ENCODE assay signal across 8 cellular contexts in genomic region chr3:139343895-139344856, GRCh38. TPM values are rescaled to one million over a fixed set of nuclear protein-coding genes. Genes with fewer than 3 reads are reported as not detected.
DNase-seq lines count a peak whose midpoint lies in the region; ATAC-seq, FAIRE-seq and TF ChIP-seq lines count a peak whose summit lies in the region.

Gene MRPS22 (plus strand): TSS chr3:139344020. CDS start chr3:139344027, 7 bp downstream.

- peak; percentile 84 for TF ChIP-seq POLR2A in GM12892 (IDR thresholded peaks at IDR 0.05; ENCODE audit: low read depth, low read length)

- H3K36me3 Mint-ChIP-seq in progenitor cell of endocrine pancreas (ENCODE audit: insufficient read depth), result peaks cover 5% of the 10 kb centered on the region

- no peak within 1 kb of the TSS for H3K4me3 Mint-ChIP-seq in progenitor cell of endocrine pancreas (ENCODE audit: low read depth)

- H3K27ac ChIP-seq in left ventricle myocardium inferior (replicated peaks), result peak within 1 kb of the TSS; percentile 88

- peak; percentile 99 for ATAC-seq in HG02852 (IDR thresholded peaks at IDR 0.05; ENCODE audit: unreplicated experiment)

- H3K9me3 Mint-ChIP-seq in progenitor cell of endocrine pancreas (ENCODE audit: low read depth), result peaks cover 5% of the 10 kb centered on the region

- H3K4me1 ChIP-seq in left ventricle myocardium inferior, result peaks cover 35% of the 10 kb centered on the region

- H3K27me3 ChIP-seq in left ventricle myocardium inferior (ENCODE audit: low read depth), result peaks cover 18% of the 10 kb centered on the region

- peak within 1 kb of the TSS; percentile 86 for H3K4me3 ChIP-seq in left ventricle myocardium inferior

- FAIRE-seq in GM12892 (lab: Jason Lieb, UNC), result peak; percentile 96

- TF ChIP-seq CTCF in left ventricle myocardium inferior (IDR thresholded peaks at IDR 0.05; ENCODE audit: borderline replicate concordance) (no peak), progenitor cell of endocrine pancreas (IDR thresholded peaks at IDR 0.05; ENCODE audit: unreplicated experiment) (no peak)

- no peaks in the 10 kb centered on the region for H3K9me3 ChIP-seq in left ventricle myocardium inferior (replicated peaks)

- intact Hi-C loops in left ventricle myocardium inferior (cut with micrococcal nuclease), result no loop called here

- no peak within 1 kb of the TSS for H3K27ac Mint-ChIP-seq in progenitor cell of endocrine pancreas

- H3K36me3 ChIP-seq in left ventricle myocardium inferior, result peaks cover 25% of the 10 kb centered on the region

- peaks cover 33% of the 10 kb centered on the region for H3K27me3 Mint-ChIP-seq in progenitor cell of endocrine pancreas

- peak; percentile 74 for DNase-seq in GM12892 (ENCODE audit: insufficient read length)
- peak; percentile 95 for DNase-seq in NCI-H146 (lab: John Stamatoyannopoulos, UW)
- peak; percentile 57 to 89 (median 75) for DNase-seq in T-helper 1 cell
- DNase-seq in amniotic epithelial cell (ENCODE audit: low read depth), result peak; percentile 93
- peak; percentile 76 for DNase-seq in left ventricle myocardium inferior
- peak; percentile 50 for DNase-seq in progenitor cell of endocrine pancreas (ENCODE audit: low spot score, unreplicated experiment)
- peak; percentile 83 for DNase-seq in ureter (ENCODE audit: low spot score)

- no peaks in the 10 kb centered on the region for H3K4me1 Mint-ChIP-seq in progenitor cell of endocrine pancreas (ENCODE audit: low read depth)

RNA-seq across cellular contexts. Expression of gene MRPS22, which starts in this region (rescaled TPM):
- 54.6 TPM for polyA plus RNA-seq in GM12892 (2012; ENCODE audit: missing spikeins)
- total RNA-seq in left ventricle myocardium inferior (87.7 TPM), progenitor cell of endocrine pancreas (35.7 and 39.5 TPM in 2 replicates), ureter (43.9 TPM)

Comparison
In these comparisons a context has a peak if more than half of its experiments do, and no peak if none do; other contexts are left out.
1. Peak in every context shown above with its lines: DNase-seq, ATAC-seq, H3K4me3 ChIP-seq and H3K27ac ChIP-seq.